Comparison of ENCODE assay signal across 10 cellular contexts in the genomic region with DNA sequence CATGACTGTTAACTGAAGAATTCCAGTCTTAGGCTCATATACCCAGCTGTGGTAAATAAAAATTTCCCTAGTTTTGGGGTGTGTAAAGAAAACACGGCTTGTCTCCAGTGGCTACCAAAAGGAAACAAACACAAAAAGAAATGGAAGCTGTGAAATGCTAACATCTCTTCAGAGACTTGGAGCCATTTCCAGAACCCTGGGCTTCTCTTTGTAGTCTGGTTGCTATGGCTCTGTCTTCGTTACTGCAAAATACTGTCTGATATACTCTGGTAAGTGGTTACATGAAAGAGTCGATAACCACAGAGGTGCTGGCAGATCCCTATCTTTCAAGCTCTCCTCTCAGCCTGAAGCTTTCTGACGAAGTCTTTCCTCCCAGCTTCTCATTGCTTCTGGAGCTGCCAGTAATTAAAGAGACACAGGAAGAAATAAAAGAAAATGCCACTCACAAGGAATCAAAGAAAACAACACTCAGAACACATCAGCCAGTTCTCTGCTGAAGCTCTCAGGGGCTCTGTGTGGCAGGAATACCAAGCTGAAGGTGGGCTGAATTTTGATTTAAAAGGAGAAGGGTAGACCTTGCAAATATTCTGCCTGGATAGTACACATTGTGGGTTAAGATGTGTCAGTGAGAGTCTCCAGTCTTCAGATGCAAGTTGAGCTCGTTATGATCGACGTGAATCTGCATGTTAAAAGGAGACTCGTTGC.
A peak's percentile ranks its signal among the peaks of the same experiment; 100 is the strongest.
DNase-seq lines count a peak whose midpoint lies in the region; FAIRE-seq and TF ChIP-seq lines count a peak whose summit lies in the region.
"Had no signal": no experiment of that assay in that cellular context is flagged by ENCODE, and none has a peak within 500 bp of the region (broad histone marks: within the 10 kb centered on the region; RNA-seq: fewer than 3 reads in every experiment).

No MANE protein-coding gene starts in this region.

- FAIRE-seq in kidney (lab: Jason Lieb, UNC): no peak

- H3K27ac ChIP-seq in ACC112 (ENCODE audit: low read depth, low read length) (no peak overlapping the region), mesodermal cell (ENCODE audit: low read depth, low read length, severe bottlenecking) (peak overlapping the region; percentile 16), kidney (ENCODE audit: low read depth in 2 of 2, low read length in 2 of 2) (no peak overlapping the region)
- H3K27ac ChIP-seq: VCaP had no signal

- in situ Hi-C loops in astrocyte of the spinal cord (cut with HindIII; ENCODE audit: low sequenced_read_pairs): no loop called here

- 50% methylated on average over 1 of the region's 8 CpGs; no CpG with 5 or more reads in 1 of the 2 experiments for WGBS in mesodermal cell (ENCODE audit: insufficient coverage in 2 of 2), 2 experiments

- no peak for TF ChIP-seq CTCF in astrocyte of the spinal cord (IDR thresholded peaks at IDR 0.05; ENCODE audit: low read depth, low read length)
- no peak for TF ChIP-seq CTCF in kidney (IDR thresholded peaks at IDR 0.05; ENCODE audit: borderline replicate concordance, extremely low read depth, insufficient read depth)

- H3K4me1 ChIP-seq in ACC112 (ENCODE audit: control insufficient read depth, insufficient read depth, low read length, unreplicated experiment): peaks cover 3% of the 10 kb centered on the region
- no peaks in the 10 kb centered on the region for H3K4me1 ChIP-seq in mesodermal cell (ENCODE audit: control insufficient read depth, insufficient read depth, low read length, poor library complexity, severe bottlenecking)
- H3K4me1 ChIP-seq in kidney (ENCODE audit: control insufficient read depth in 1 of 2, insufficient read depth in 1 of 2, low read depth in 1 of 2, low read length in 2 of 2): no peaks in the 10 kb centered on the region

- H3K9ac ChIP-seq in kidney (ENCODE audit: low read length in 2 of 2): no peak overlapping the region

- peak overlapping the region; percentile 32 for H2AFZ ChIP-seq in ACC112 (ENCODE audit: low read length, unreplicated experiment)

- intact Hi-C loops in kidney (cut with DNase I): no loop called here

- no peaks in the 10 kb centered on the region for H3K27me3 ChIP-seq in ACC112 (ENCODE audit: insufficient read depth, low read length)

- H3K4me3 ChIP-seq in ACC112 (ENCODE audit: low read depth, low read length) (no peak overlapping the region), astrocyte of the spinal cord (ENCODE audit: low read depth, low read length) (no peak overlapping the region), mesodermal cell (ENCODE audit: extremely low read depth, insufficient read depth, low read length, poor library complexity, severe bottlenecking) (no peak overlapping the region), kidney (ENCODE audit: low read length in 2 of 2) (no peak overlapping the region)

- DNase-seq in LHCN-M2 (ENCODE audit: low read depth): peak; percentile 63
- DNase-seq in astrocyte of the spinal cord (ENCODE audit: low read depth, low spot score): peak; percentile 76
- DNase-seq in retina: no peak
- no peak for DNase-seq in kidney
- no peak for DNase-seq in NCI-H2029 (lab: John Stamatoyannopoulos, UW)
- no peak for DNase-seq in NCI-H345 treated with DMSO at 0.1 percent for 48 hours (lab: John Stamatoyannopoulos, UW; ENCODE audit: unreplicated experiment)
- DNase-seq: NCI-H1092 treated with DMSO at 0.1 percent for 48 hours had no signal

- H3K79me2 ChIP-seq in ACC112 (ENCODE audit: control insufficient read depth, insufficient read depth, low read length, unreplicated experiment): no peaks in the 10 kb centered on the region

- H3K9me3 ChIP-seq in mesodermal cell (ENCODE audit: control insufficient read depth, low read length) (peaks cover 5% of the 10 kb centered on the region), kidney (ENCODE audit: control insufficient read depth in 1 of 2, low read length in 2 of 2) (no peaks in the 10 kb centered on the region)

- H3K36me3 ChIP-seq in ACC112 (ENCODE audit: insufficient read depth, low read length) (no peaks in the 10 kb centered on the region), mesodermal cell (ENCODE audit: control insufficient read depth, insufficient read depth, low read length) (no peaks in the 10 kb centered on the region), kidney (ENCODE audit: control insufficient read depth in 1 of 2, insufficient read depth in 2 of 2, low read length in 2 of 2) (no peaks in the 10 kb centered on the region)

Comparison
In these comparisons a context has a peak if more than half of its experiments do, and no peak if none do; other contexts are left out.
1. DNase-seq: peak in LHCN-M2 (single experiment) and astrocyte of the spinal cord (single experiment); none in retina (single experiment), kidney (single experiment), NCI-H2029 (single experiment) and NCI-H345 treated with DMSO at 0.1 percent for 48 hours (single experiment).